ENCODE assay signal across 14 cellular contexts in the genomic region with DNA sequence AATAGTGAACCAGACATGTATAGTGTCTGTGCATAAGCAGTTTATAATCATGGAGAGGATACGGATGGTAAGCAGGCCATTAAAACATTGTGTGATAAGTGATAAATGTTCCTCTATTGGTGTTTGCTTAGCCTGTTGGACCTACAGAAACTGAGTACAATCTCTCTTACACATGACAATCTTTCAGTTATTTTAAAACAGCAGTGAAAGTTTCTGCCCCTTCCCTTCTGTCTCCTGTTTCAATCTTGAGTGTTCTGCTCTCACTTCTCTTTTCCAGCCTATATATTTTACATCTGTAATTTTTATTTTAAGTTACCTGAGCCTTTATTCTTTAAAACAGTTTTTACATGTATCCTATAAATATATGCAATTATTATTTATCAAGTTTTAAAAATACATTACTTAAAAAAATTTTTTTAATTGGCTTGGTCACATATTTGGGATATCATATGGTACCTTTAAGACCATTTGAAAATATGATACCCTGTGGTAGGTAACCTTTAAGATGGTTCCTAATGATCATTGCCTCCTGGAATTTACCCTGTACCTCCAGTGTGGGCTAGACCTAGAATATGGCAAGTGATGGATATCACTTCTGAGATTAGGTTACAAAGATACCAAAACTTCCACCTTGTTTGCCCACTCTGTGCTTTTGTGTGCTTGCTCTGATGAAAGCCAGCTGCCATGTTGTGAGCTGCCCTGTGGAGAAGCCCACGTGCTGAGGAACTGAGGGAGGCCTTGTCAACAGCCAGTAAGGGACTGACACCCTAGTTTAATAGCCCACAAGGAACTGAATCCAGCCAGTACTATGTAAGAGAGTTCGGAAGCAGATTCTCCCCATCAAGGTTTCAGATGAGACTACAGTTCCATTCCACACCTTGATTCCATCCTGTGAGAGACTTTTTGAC.
DNase-seq lines count a peak whose midpoint lies in the region; ATAC-seq and TF ChIP-seq lines count a peak whose summit lies in the region.
"Had no signal": no experiment of that assay in that cellular context is flagged by ENCODE, and none has a peak within 500 bp of the region (broad histone marks: within the 10 kb centered on the region; RNA-seq: fewer than 3 reads in every experiment).

No MANE protein-coding gene starts in this region.

- no peaks in the 10 kb centered on the region for H3K36me3 ChIP-seq in MG63
- H3K36me3 ChIP-seq: adrenal gland, transverse colon had no signal

- no peak for TF ChIP-seq CTCF in GM10248 (IDR thresholded peaks at IDR 0.05; ENCODE audit: control extremely low read depth, extremely low read depth, low read depth, missing control alignments)

- H3K27me3 ChIP-seq in MG63 = no peaks in the 10 kb centered on the region
- H3K27me3 ChIP-seq: adrenal gland, heart left ventricle, transverse colon had no signal

- POLR2A ChIA-PET in GM10248 (lab: Yijun Ruan, JAX) (no interaction called here), HEK293T (lab: Yijun Ruan, JAX) (interaction anchor here (0.6 kb wide), 1 partner anchor 16 kb away, joined by 3 read pairs; no protein-coding TSS in a partner anchor)

- H3K4me3 ChIP-seq in MG63 = no peak overlapping the region
- H3K4me3 ChIP-seq: adrenal gland, heart left ventricle, transverse colon had no signal

- H3K9me3 ChIP-seq in MG63 = no peaks in the 10 kb centered on the region
- H3K9me3 ChIP-seq: adrenal gland, transverse colon had no signal

- DNase-seq in GM10248 (ENCODE audit: extremely low spot score) (peak; percentile 45), GM19240 (ENCODE audit: insufficient read length, low spot score) (peak; percentile 15), NCI-H2081 treated with DMSO at 0.1 percent for 48 hours (lab: John Stamatoyannopoulos, UW) (no peak), MG63 (no peak), HEK293T (ENCODE audit: extremely low spot score) (no peak)
- DNase-seq in stimulated activated CD8-positive, alpha-beta memory T cell treated with anti-CD3 and anti-CD28 coated beads, Interleukin-4, amount 100 ng/mL, for 48 hours = no peak
- DNase-seq: activated CD8-positive, alpha-beta memory T cell treated with anti-CD3 and anti-CD28 coated beads for 24 hours; adrenal gland; heart left ventricle; Kasumi-1; NCI-H748 treated with DMSO at 0.1 percent for 48 hours; transverse colon had no signal

- ATAC-seq in HG02678 (IDR thresholded peaks at IDR 0.05; ENCODE audit: unreplicated experiment) (peak; percentile 90), HG03558 (IDR thresholded peaks at IDR 0.05; ENCODE audit: extremely low read depth, unreplicated experiment) (peak; percentile 52)
- ATAC-seq: heart left ventricle had no signal

- CTCF ChIA-PET in GM10248 (lab: Yijun Ruan, JAX) = interaction anchor here (1.1 kb wide), 1 partner anchor 29 kb away, joined by 3 read pairs; no protein-coding TSS in a partner anchor
- CTCF ChIA-PET in HEK293T (lab: Yijun Ruan, JAX) = no interaction called here

TF ChIP-seq in HEK293T, 16 proteins besides CTCF, POLR2A, EP300 and RAD21:
- TF ChIP-seq ELF4 (IDR thresholded peaks at IDR 0.05) = no peak
- TF ChIP-seq ARNT (IDR thresholded peaks at IDR 0.05) = no peak
- no peak for TF ChIP-seq BHLHE40 (IDR thresholded peaks at IDR 0.05; ENCODE audit: borderline replicate concordance)
- no peak for TF ChIP-seq SUZ12 (IDR thresholded peaks at IDR 0.05)
- no peak for TF ChIP-seq TARDBP (IDR thresholded peaks at IDR 0.05)
- no peak for TF ChIP-seq FOXM1 (IDR thresholded peaks at IDR 0.05; ENCODE audit: borderline replicate concordance)
- TF ChIP-seq FOXA1 (IDR thresholded peaks at IDR 0.05) = no peak
- TF ChIP-seq SP1 (IDR thresholded peaks at IDR 0.05) = no peak
- TF ChIP-seq HDGF (IDR thresholded peaks at IDR 0.05; ENCODE audit: borderline replicate concordance) = no peak
- no peak for TF ChIP-seq CTBP1 (IDR thresholded peaks at IDR 0.05; ENCODE audit: borderline replicate concordance)

Comparison
In these comparisons a context has a peak if more than half of its experiments do, and no peak if none do; other contexts are left out.
1. DNase-seq: peak in GM10248 (single experiment) and GM19240 (single experiment); none in stimulated activated CD8-positive, alpha-beta memory T cell treated with anti-CD3 and anti-CD28 coated beads, Interleukin-4, amount 100 ng/mL, for 48 hours (single experiment), NCI-H2081 treated with DMSO at 0.1 percent for 48 hours (single experiment), MG63 (single experiment) and HEK293T (single experiment).